16 cellular contexts compared by ENCODE assay signal in genomic region chr2:200137691-200138090, GRCh38.
A peak's percentile ranks its signal among the peaks of the same experiment; 100 is the strongest.
DNase-seq lines count a peak whose midpoint lies in the region; ATAC-seq, FAIRE-seq and TF ChIP-seq lines count a peak whose summit lies in the region.
"Had no signal": no experiment of that assay in that cellular context is flagged by ENCODE, and none has a peak within 500 bp of the region (broad histone marks: within the 10 kb centered on the region; RNA-seq: fewer than 3 reads in every experiment).

No MANE protein-coding gene starts in this region.

- H3K27ac ChIP-seq in H1 (ENCODE audit: low read depth, low read length) = no peak overlapping the region
- peak overlapping the region; percentile 62 for H3K27ac ChIP-seq in mesodermal cell (ENCODE audit: low read depth, low read length, severe bottlenecking)
- H3K27ac ChIP-seq in rectal smooth muscle tissue (ENCODE audit: low read depth, low read length) = peak overlapping the region; percentile 24
- H3K27ac ChIP-seq: Peyer's patch had no signal

- H2AK5ac ChIP-seq in H1 (ENCODE audit: low read depth, low read length) = peak overlapping the region; percentile 66; the same call in 1 of the 2 replicates

- no peak overlapping the region for H2BK15ac ChIP-seq in H1 (ENCODE audit: low read length)

- POLR2A ChIA-PET in H1 (lab: Charles Lee; ENCODE audit: partially characterized antibody) = interaction anchor here (1.0 kb wide), 1 partner anchor 257 kb away, joined by 3 read pairs; no protein-coding TSS in a partner anchor

- H3K23me2 ChIP-seq in H1 (ENCODE audit: low read depth, low read length) = no peaks in the 10 kb centered on the region

- CTCF ChIA-PET in H1 (lab: Charles Lee; ENCODE audit: partially characterized antibody) = interaction anchor here (0.7 to 3.0 kb wide), 2 partner anchors 48 to 83 kb away, joined by 3 to 10 read pairs; no protein-coding TSS in a partner anchor

- no peak overlapping the region for H3K23ac ChIP-seq in H1 (ENCODE audit: insufficient read length)

- peaks cover 0 to 9% (median 2%) of the 10 kb centered on the region in 4 experiments; a peak in 3 of 8 replicates for H3K36me3 ChIP-seq in H1 (ENCODE audit: control insufficient read depth in 2 of 4, insufficient read depth in 4 of 4, low read length in 3 of 4)
- H3K36me3 ChIP-seq in mesodermal cell (ENCODE audit: control insufficient read depth, insufficient read depth, low read length) = no peaks in the 10 kb centered on the region
- no peaks in the 10 kb centered on the region for H3K36me3 ChIP-seq in rectal smooth muscle tissue (ENCODE audit: control insufficient read depth, insufficient read depth, low read length)
- H3K36me3 ChIP-seq: Peyer's patch had no signal

- no peak for TF ChIP-seq POLR2A in H1 (IDR thresholded peaks at IDR 0.05; ENCODE audit: control extremely low read depth in 1 of 2, low read depth in 2 of 2, low read length in 2 of 2)

- no peak for FAIRE-seq in H1 (lab: Jason Lieb, UNC)
- FAIRE-seq: G401.6, K562 had no signal

- no peak overlapping the region for H4K5ac ChIP-seq in H1 (ENCODE audit: insufficient read length, low read depth, low read length)

- H3K4me3 ChIP-seq in H1 (ENCODE audit: extremely low read depth in 1 of 4, insufficient read depth in 2 of 4, low read depth in 3 of 4, low read length in 4 of 4) (no peak overlapping the region), mesodermal cell (ENCODE audit: extremely low read depth, insufficient read depth, low read length, poor library complexity, severe bottlenecking) (no peak overlapping the region), rectal smooth muscle tissue (ENCODE audit: low read length) (no peak overlapping the region)
- H3K4me3 ChIP-seq: GM23338, K562, Peyer's patch had no signal

- H3K4me1 ChIP-seq in H1 (replicated peaks in 1 of 4; ENCODE audit: control insufficient read depth in 3 of 4, insufficient read depth in 4 of 4, low read length in 3 of 4) = peaks cover 0 to 7% (median 4%) of the 10 kb centered on the region in 4 experiments; a peak in 4 of 7 replicates
- H3K4me1 ChIP-seq in mesodermal cell (ENCODE audit: control insufficient read depth, insufficient read depth, low read length, poor library complexity, severe bottlenecking) = peaks cover 10% of the 10 kb centered on the region
- H3K4me1 ChIP-seq in rectal smooth muscle tissue (ENCODE audit: control insufficient read depth, insufficient read depth, low read length) = peaks cover 16% of the 10 kb centered on the region

- TF ChIP-seq CTCF in H1 (IDR thresholded peaks at IDR 0.05; ENCODE audit: control extremely low read depth in 1 of 3, insufficient read depth in 1 of 3, low read depth in 1 of 3, low read length in 3 of 3) = no peak

- H3K79me1 ChIP-seq in H1 (ENCODE audit: low read depth, low read length) = no peaks in the 10 kb centered on the region

- H3K4me2 ChIP-seq in H1 (ENCODE audit: insufficient read depth in 1 of 2, low read depth in 2 of 2, low read length in 2 of 2) = no peak overlapping the region
- H3K4me2 ChIP-seq: GM23338 had no signal

- H2BK12ac ChIP-seq in H1 (ENCODE audit: low read depth, low read length) = peak overlapping the region; percentile 99

- peak overlapping the region; percentile 65; the same call in 1 of the 2 replicates for H3K18ac ChIP-seq in H1 (ENCODE audit: extremely low read depth, low read length)

- peak overlapping the region; percentile 98 for H2BK20ac ChIP-seq in H1 (ENCODE audit: low read length)

- no peak overlapping the region for H2AFZ ChIP-seq in H1 (ENCODE audit: low read length)
- H2AFZ ChIP-seq: GM23338 had no signal

- peaks cover 16 to 17% of the 10 kb centered on the region in 2 experiments for H3K9me3 ChIP-seq in H1 (ENCODE audit: insufficient read depth in 2 of 2, low read depth in 1 of 2, low read length in 1 of 2)
- peaks cover 19% of the 10 kb centered on the region for H3K9me3 ChIP-seq in mesodermal cell (ENCODE audit: control insufficient read depth, low read length)
- H3K9me3 ChIP-seq: Peyer's patch had no signal

- H3K9ac ChIP-seq in H1 (replicated peaks in 1 of 4; ENCODE audit: extremely low read depth in 1 of 4, low read depth in 3 of 4, low read length in 3 of 4) (no peak overlapping the region; a peak in 1 of 7 replicates), rectal smooth muscle tissue (ENCODE audit: low read length) (no peak overlapping the region)

- H3K14ac ChIP-seq in H1 (ENCODE audit: insufficient read length) = no peak overlapping the region

- ATAC-seq in HG02571 (IDR thresholded peaks at IDR 0.05; ENCODE audit: unreplicated experiment) = no peak
- ATAC-seq: K562 had no signal

- TF ChIP-seq EP300 in H1 (IDR thresholded peaks at IDR 0.05; ENCODE audit: borderline replicate concordance in 1 of 2, low read depth in 2 of 2, low read length in 2 of 2) = no peak

- no peak overlapping the region for H3K56ac ChIP-seq in H1 (replicated peaks; ENCODE audit: insufficient read length, low read depth, low read length)

- peak overlapping the region; percentile 99 for H2BK120ac ChIP-seq in H1 (replicated peaks; ENCODE audit: low read depth, low read length)

- H4K20me1 ChIP-seq in H1 (replicated peaks in 1 of 2; ENCODE audit: control insufficient read depth in 1 of 2, insufficient read depth in 2 of 2, low read length in 2 of 2) = no peaks in the 10 kb centered on the region

- 90% methylated on average over 1 of the region's 1 CpG; no CpG with 5 or more reads in 1 of the 2 experiments for WGBS in H1 (ENCODE audit: extremely low coverage in 1 of 2, insufficient coverage in 1 of 2, insufficient read length in 1 of 2, insufficient replicate concordance in 2 of 2, low coverage in 1 of 2, low lambda C conversion rate in 2 of 2, missing lambda C conversion rate in 1 of 2), 2 experiments
- WGBS in mesodermal cell (ENCODE audit: insufficient coverage in 2 of 2), 2 experiments = 88 to 100% methylated on average over 1 of the region's 1 CpG

- no peak for DNase-seq in H1 (ENCODE audit: low read depth in 1 of 2, low spot score in 2 of 2)
- DNase-seq in activated CD4-positive, alpha-beta T cell treated with anti-CD3 and anti-CD28 coated beads, Interleukin-2, amount 50 U/mL, for 1 hour = no peak
- DNase-seq in islet precursor cell = no peak
- no peak for DNase-seq in NCI-H748 (lab: John Stamatoyannopoulos, UW; ENCODE audit: unreplicated experiment)
- DNase-seq: NCI-H1105; NCI-H2081; NCI-H2171 treated with DMSO at 0.1 percent for 48 hours; NCI-H748 treated with DMSO at 0.1 percent for 48 hours; NK-92 treated with Interleukin-12 subunit alpha and Interleukin-12 subunit beta, amount 100 ng/mL, for 24 hours; Peyer's patch had no signal

- H2BK5ac ChIP-seq in H1 (ENCODE audit: low read depth, low read length) = peak overlapping the region; percentile 89; the same call in 1 of the 2 replicates

- H3K4ac ChIP-seq in H1 (replicated peaks; ENCODE audit: insufficient read length, low read depth, low read length) = peak overlapping the region; percentile 12

- no peaks in the 10 kb centered on the region for H3K27me3 ChIP-seq in H1 (replicated peaks in 1 of 4; ENCODE audit: control insufficient read depth in 3 of 4, extremely low read depth in 1 of 4, insufficient read depth in 3 of 4, low read length in 3 of 4)
- no peaks in the 10 kb centered on the region for H3K27me3 ChIP-seq in rectal smooth muscle tissue (ENCODE audit: control insufficient read depth, insufficient read depth, low read length)
- H3K27me3 ChIP-seq: Peyer's patch had no signal

- H4K91ac ChIP-seq in H1 (replicated peaks; ENCODE audit: insufficient read length, low read length) = peak overlapping the region; percentile 81

- no peak for TF ChIP-seq RAD21 in H1 (IDR thresholded peaks at IDR 0.05 in 1 of 2, conservative IDR thresholded peaks at IDR 0.05 in 1 of 2; ENCODE audit: low read depth in 2 of 2, low read length in 2 of 2)

- no peaks in the 10 kb centered on the region for H3K79me2 ChIP-seq in H1 (ENCODE audit: control insufficient read depth in 1 of 2, insufficient read depth in 2 of 2, low read length in 2 of 2)

- H4K8ac ChIP-seq in H1 (ENCODE audit: extremely low read depth, insufficient read depth, low read length) = no peak overlapping the region

TF ChIP-seq in H1, 55 proteins besides CTCF, POLR2A, EP300 and RAD21 (continues in another document):
- TF ChIP-seq E2F6 (IDR thresholded peaks at IDR 0.05) (no peak), MAX (IDR thresholded peaks at IDR 0.05) (no peak), TBP (IDR thresholded peaks at IDR 0.05; ENCODE audit: low read depth, low read length) (no peak), NANOG (IDR thresholded peaks at IDR 0.05; ENCODE audit: insufficient read depth, low read depth, low read length, poor library complexity, severe bottlenecking) (no peak), CREB1 (IDR thresholded peaks at IDR 0.05) (no peak), NRF1 (IDR thresholded peaks at IDR 0.05; ENCODE audit: low read depth, low read length) (no peak), SIRT6 (IDR thresholded peaks at IDR 0.05; ENCODE audit: low read length) (no peak), KDM4A (IDR thresholded peaks at IDR 0.05; ENCODE audit: low read depth, low read length, severe bottlenecking) (no peak), KDM5A (IDR thresholded peaks at IDR 0.05; ENCODE audit: low read length) (no peak), JUN (IDR thresholded peaks at IDR 0.05; ENCODE audit: low read depth, low read length) (no peak), PHF8 (conservative IDR thresholded peaks at IDR 0.05; ENCODE audit: low read depth, low read length) (no peak), CEBPB (IDR thresholded peaks at IDR 0.05; ENCODE audit: low read depth, low read length) (no peak), FOSL1 (IDR thresholded peaks at IDR 0.05; ENCODE audit: insufficient read depth, low read depth, low read length) (no peak)
